In genomic region chr1:228842094-228842775, GRCh38 we compare ENCODE assay signal across 8 cellular contexts.
DNase-seq lines count a peak whose midpoint lies in the region; ATAC-seq, FAIRE-seq and TF ChIP-seq lines count a peak whose summit lies in the region.

No MANE protein-coding gene starts in this region.

- H3K27me3 Mint-ChIP-seq in CD4-positive, alpha-beta memory T cell, result no peaks in the 10 kb centered on the region

- TF ChIP-seq CTCF in BJ (IDR thresholded peaks at IDR 0.05; ENCODE audit: insufficient read depth, low read depth, low read length), result no peak
- TF ChIP-seq CTCF in K562 (IDR thresholded peaks at IDR 0.05 in 2 of 3, conservative IDR thresholded peaks at IDR 0.05 in 1 of 3; ENCODE audit: insufficient read depth in 2 of 3, low read depth in 1 of 3, low read length in 3 of 3), result no peak

- no peaks in the 10 kb centered on the region for H4K20me1 ChIP-seq in K562 (replicated peaks; ENCODE audit: control insufficient read depth, insufficient read depth, low read length)

- H3K36me3 ChIP-seq in BJ (ENCODE audit: control insufficient read depth, insufficient read depth, low read length) (no peaks in the 10 kb centered on the region), K562 (ENCODE audit: control insufficient read depth, insufficient read depth, low read length) (no peaks in the 10 kb centered on the region; the same call in 2 of the 3 replicates), mesodermal cell (ENCODE audit: control insufficient read depth, insufficient read depth, low read length) (no peaks in the 10 kb centered on the region)
- no peaks in the 10 kb centered on the region for H3K36me3 ChIP-seq in CD4-positive, alpha-beta memory T cell (ENCODE audit: insufficient read depth, low read length)

- H3K9me3 ChIP-seq in K562 (replicated peaks; ENCODE audit: control insufficient read depth, insufficient read depth, low read depth, low read length) (no peaks in the 10 kb centered on the region), mesodermal cell (ENCODE audit: control insufficient read depth, low read length) (peaks cover 15% of the 10 kb centered on the region)
- H3K9me3 ChIP-seq in CD4-positive, alpha-beta memory T cell (ENCODE audit: control insufficient read depth in 1 of 2, low read length in 2 of 2), result no peaks in the 10 kb centered on the region

- ATAC-seq in HG03354 (IDR thresholded peaks at IDR 0.05; ENCODE audit: poor library complexity, severe bottlenecking, unreplicated experiment), result peak; percentile 58
- peak; percentile 71 for ATAC-seq in K562
- no peak for ATAC-seq in GM21825 (IDR thresholded peaks at IDR 0.05; ENCODE audit: unreplicated experiment)
- no peak for ATAC-seq in GM18505 (IDR thresholded peaks at IDR 0.05; ENCODE audit: unreplicated experiment)

- no peak for TF ChIP-seq POLR2A in K562 (conservative IDR thresholded peaks at IDR 0.05)
- no peak for TF ChIP-seq POLR2A in GM18505 (IDR thresholded peaks at IDR 0.05; ENCODE audit: borderline replicate concordance, extremely low read depth, insufficient read depth, insufficient read length)

- in situ Hi-C loops in K562 (cut with MboI), result no loop called here

- TF ChIP-seq RAD21 in K562 (CRISPR knock-in tag; conservative IDR thresholded peaks at IDR 0.05 in 1 of 2, IDR thresholded peaks at IDR 0.05 in 1 of 2), result no peak

- CTCF ChIA-PET in BJ (lab: Yijun Ruan, JAX) (interaction anchor here (0.9 kb wide), 1 partner anchor 9 kb away, joined by 3 read pairs; no protein-coding TSS in a partner anchor), K562 (lab: Yijun Ruan, JAX; ENCODE audit: low intra/inter-chr PET ratio) (no interaction called here)
- CTCF ChIA-PET in CD4-positive, alpha-beta memory T cell (lab: Charles Lee; ENCODE audit: partially characterized antibody), result no interaction called here

- peaks cover 0 to 19% of the 10 kb centered on the region in 2 experiments; a peak in 3 of 5 replicates for H3K4me1 ChIP-seq in K562 (replicated peaks in 1 of 2; ENCODE audit: control insufficient read depth in 2 of 2, insufficient read depth in 2 of 2, low read length in 2 of 2)
- H3K4me1 ChIP-seq in mesodermal cell (ENCODE audit: control insufficient read depth, insufficient read depth, low read length, poor library complexity, severe bottlenecking), result peaks cover 27% of the 10 kb centered on the region
- no peaks in the 10 kb centered on the region for H3K4me1 ChIP-seq in CD4-positive, alpha-beta memory T cell (ENCODE audit: insufficient read depth, low read length)

- H3K4me3 ChIP-seq in BJ (ENCODE audit: low read depth, low read length) (no peak overlapping the region), K562 (no peak overlapping the region), mesodermal cell (ENCODE audit: extremely low read depth, insufficient read depth, low read length, poor library complexity, severe bottlenecking) (no peak overlapping the region)
- H3K4me3 ChIP-seq in CD4-positive, alpha-beta memory T cell (ENCODE audit: low read length in 2 of 2), result no peak overlapping the region

- H3K79me2 ChIP-seq in K562 (ENCODE audit: control insufficient read depth, insufficient read depth, low read length), result no peaks in the 10 kb centered on the region

- H3K36me3 Mint-ChIP-seq in CD4-positive, alpha-beta memory T cell, result peaks cover 0 to 3% of the 10 kb centered on the region in 2 donors

- no peak for TF ChIP-seq EP300 in K562 (IDR thresholded peaks at IDR 0.05; ENCODE audit: low read length)

- intact Hi-C loops in K562 (cut with micrococcal nuclease), result no loop called here
- intact Hi-C loops in posterior vena cava (cut with DNase I), result no loop called here
- intact Hi-C loops in CD4-positive, alpha-beta memory T cell (cut with micrococcal nuclease), result no loop called here

- peak; percentile 76 for FAIRE-seq in K562 (lab: Jason Lieb, UNC)

- peaks cover 0 to 3% (median 0%) of the 10 kb centered on the region in 4 donors for H3K4me1 Mint-ChIP-seq in CD4-positive, alpha-beta memory T cell

- no peak overlapping the region for H3K27ac ChIP-seq in K562 (ENCODE audit: extremely low read depth, low read depth, low read length)
- H3K27ac ChIP-seq in mesodermal cell (ENCODE audit: low read depth, low read length, severe bottlenecking), result peak overlapping the region; percentile 84
- no peak overlapping the region for H3K27ac ChIP-seq in CD4-positive, alpha-beta memory T cell (ENCODE audit: low read depth, low read length)

- H3K9me3 Mint-ChIP-seq in CD4-positive, alpha-beta memory T cell, result peaks cover 0 to 19% (median 7%) of the 10 kb centered on the region in 8 donors

- no peaks in the 10 kb centered on the region for H3K27me3 ChIP-seq in BJ (ENCODE audit: control insufficient read depth, insufficient read depth, low read length)
- no peaks in the 10 kb centered on the region for H3K27me3 ChIP-seq in K562 (ENCODE audit: control insufficient read depth in 2 of 2, insufficient read depth in 2 of 2, low read length in 2 of 2)
- H3K27me3 ChIP-seq in CD4-positive, alpha-beta memory T cell (ENCODE audit: insufficient read depth, low read length), result no peaks in the 10 kb centered on the region

- H3K9me1 ChIP-seq in K562 (ENCODE audit: control insufficient read depth, insufficient read depth, low read length), result no peaks in the 10 kb centered on the region

- POLR2A ChIA-PET in BJ (lab: Charles Lee), result no interaction called here
- POLR2A ChIA-PET in K562 (lab: Yijun Ruan, JAX), result interaction anchor here (0.6 to 1.2 kb wide), 5 partner anchors 9 to 368 kb away, joined by 3 to 4 read pairs (median 3); no protein-coding TSS in a partner anchor
- POLR2A ChIA-PET in CD4-positive, alpha-beta memory T cell (lab: Charles Lee; ENCODE audit: partially characterized antibody), result no interaction called here

- no peak overlapping the region for H2AFZ ChIP-seq in K562 (ENCODE audit: low read depth, low read length)

- peak overlapping the region in 1 of 2 experiments; percentile 33; a peak in 1 of 4 replicates for H3K9ac ChIP-seq in K562 (ENCODE audit: insufficient read depth in 1 of 2, low read depth in 2 of 2, low read length in 2 of 2)

- peak; percentile 32 for DNase-seq in BJ (ENCODE audit: low read depth)
- DNase-seq in K562 (ENCODE audit: extremely low read depth in 1 of 4, low spot score in 3 of 4), result peak; percentile 26 to 46 (median 31)
- no peak for DNase-seq in posterior vena cava (ENCODE audit: low spot score)
- DNase-seq in CD4-positive, alpha-beta memory T cell, result no peak

- no peak overlapping the region for H3K4me3 Mint-ChIP-seq in CD4-positive, alpha-beta memory T cell

- H3K4me2 ChIP-seq in K562 (ENCODE audit: insufficient read depth, low read length), result no peak overlapping the region

- BruUV-seq in K562 (replicated peaks; lab: Mats Ljungman, UMichigan), result no TSS peak

- 3% methylated on average over 6 of the region's 6 CpGs for WGBS in K562 (ENCODE audit: insufficient coverage, low coverage, missing lambda C conversion rate)
- WGBS in mesodermal cell (ENCODE audit: insufficient coverage in 2 of 2), 2 experiments, result 54 to 60% methylated on average over 5 to 6 of the region's 6 CpGs

- no peak overlapping the region for H3K27ac Mint-ChIP-seq in CD4-positive, alpha-beta memory T cell

TF ChIP-seq in K562, 482 proteins besides CTCF, POLR2A, EP300 and RAD21 (continues in another document):
- TF ChIP-seq HOXB6 (CRISPR knock-in tag; IDR thresholded peaks at IDR 0.05; ENCODE audit: borderline replicate concordance), result no peak
- TF ChIP-seq PRDM10 (IDR thresholded peaks at IDR 0.05; ENCODE audit: partially characterized antibody), result peak; percentile 52
- TF ChIP-seq JUN (IDR thresholded peaks at IDR 0.05; ENCODE audit: borderline replicate concordance, low read depth, low read length), result peak; percentile 87
- no peak for TF ChIP-seq JUN (CRISPR knock-in tag; IDR thresholded peaks at IDR 0.05; ENCODE audit: borderline replicate concordance)
- peak; percentile 48; the same call in 1 of the 2 replicates for TF ChIP-seq DPF2 (IDR thresholded peaks at IDR 0.05)
- peak; percentile 96 for TF ChIP-seq JUND (IDR thresholded peaks at IDR 0.05; ENCODE audit: borderline replicate concordance, low read depth, low read length)
- TF ChIP-seq JUND (tag; IDR thresholded peaks at IDR 0.05; ENCODE audit: borderline replicate concordance, low read depth, low read length), result peak; percentile 97
- TF ChIP-seq SMARCA4 (IDR thresholded peaks at IDR 0.05), result peak; percentile 30; the same call in 1 of the 2 replicates
- TF ChIP-seq ZZZ3 (IDR thresholded peaks at IDR 0.05), result no peak
- TF ChIP-seq C11orf30 (IDR thresholded peaks at IDR 0.05; ENCODE audit: low read depth), result peak; percentile 31; the same call in 1 of the 2 replicates
- no peak for TF ChIP-seq NCOR1 (IDR thresholded peaks at IDR 0.05)
- peak; percentile 81 for TF ChIP-seq CREM (IDR thresholded peaks at IDR 0.05; ENCODE audit: low read depth)

Comparison
In these comparisons a context has a peak if more than half of its experiments do, and no peak if none do; other contexts are left out.
1. DNase-seq: peak in BJ (single experiment) and K562 (4 of 4); none in posterior vena cava (single experiment) and CD4-positive, alpha-beta memory T cell (0 of 5).
2. ATAC-seq: peak in HG03354 (single experiment) and K562 (single experiment); none in GM21825 (single experiment) and GM18505 (single experiment).